9 cellular contexts compared by ENCODE assay signal in genomic region chr11:68383976-68384501, GRCh38.
DNase-seq lines count a peak whose midpoint lies in the region; ATAC-seq, FAIRE-seq and TF ChIP-seq lines count a peak whose summit lies in the region.
"Had no signal": no experiment of that assay in that cellular context is flagged by ENCODE, and none has a peak within 500 bp of the region (broad histone marks: within the 10 kb centered on the region; RNA-seq: fewer than 3 reads in every experiment).

No MANE protein-coding gene starts in this region.

- H4K20me1 ChIP-seq in HepG2 (ENCODE audit: insufficient read depth, low read length): peaks cover 23% of the 10 kb centered on the region

- 0 out of 4 replicates have a peak, but pooled peaks of 1 of the 2 experiments have one; percentile 12 for TF ChIP-seq POLR2A in HepG2 (IDR thresholded peaks at IDR 0.05; ENCODE audit: insufficient read depth in 1 of 2, low read depth in 2 of 2, low read length in 2 of 2)

- no peak overlapping the region for H3K9ac ChIP-seq in HepG2 (ENCODE audit: insufficient read depth, low read depth, low read length)

- BruUV-seq in HepG2 (replicated peaks; lab: Mats Ljungman, UMichigan): no TSS peak

- H3K79me2 ChIP-seq in HepG2 (ENCODE audit: insufficient read depth, low read length): peaks cover 34% of the 10 kb centered on the region

- no peak overlapping the region for H2AFZ ChIP-seq in HepG2 (ENCODE audit: low read length)

- no peaks in the 10 kb centered on the region for H3K27me3 ChIP-seq in HepG2 (ENCODE audit: control insufficient read depth in 1 of 2, insufficient read depth in 2 of 2, low read length in 2 of 2)

- no peaks in the 10 kb centered on the region for H3K9me3 ChIP-seq in HepG2 (ENCODE audit: low read length)

- TF ChIP-seq CTCF in HepG2 (CRISPR knock-in tag; IDR thresholded peaks at IDR 0.05): peak; percentile 89

- H3K27ac ChIP-seq in HepG2 (ENCODE audit: extremely low read length, insufficient read depth, low read length): no peak overlapping the region
- H3K27ac ChIP-seq: SK-N-MC had no signal

- intact Hi-C loops in HepG2 (cut with micrococcal nuclease; ENCODE audit: unreplicated experiment): no loop called here

- TF ChIP-seq RAD21 in HepG2 (CRISPR knock-in tag; IDR thresholded peaks at IDR 0.05): peak; percentile 91

- no peak for ATAC-seq in HepG2

- peaks cover 21 to 49% of the 10 kb centered on the region in 2 experiments; a peak in 4 of 5 replicates for H3K36me3 ChIP-seq in HepG2 (replicated peaks in 1 of 2; ENCODE audit: control insufficient read depth in 1 of 2, insufficient read depth in 2 of 2, low read length in 2 of 2)

- in situ Hi-C loops in HepG2 (cut with HindIII; ENCODE audit: extremely low pct_ligation_motif_present, low pct_unique_long_range_greater_than_20kb): loop anchor here (5.0 kb wide), 1 partner anchor 67 kb away; no protein-coding TSS in a partner anchor

- POLR2A ChIA-PET in HepG2 (lab: Yijun Ruan, JAX): interaction anchor here (4.9 kb wide), 1 partner anchor 86 kb away, joined by 54 read pairs; no protein-coding TSS in a partner anchor

- no CpG with 5 or more reads among the region's 9 CpGs for WGBS in HepG2 (ENCODE audit: low lambda C conversion rate)

- H3K4me3 ChIP-seq in HepG2 (replicated peaks in 1 of 3; ENCODE audit: insufficient read depth in 1 of 3, low read depth in 2 of 3, low read length in 3 of 3): no peak overlapping the region
- H3K4me3 ChIP-seq: SK-N-MC had no signal

- CTCF ChIA-PET in HepG2 (lab: Yijun Ruan, JAX; ENCODE audit: low intra/inter-chr PET ratio, low total read pairs): interaction anchor here (0.7 to 1.4 kb wide), 2 partner anchors 41 to 127 kb away, joined by 3 to 9 read pairs; no protein-coding TSS in a partner anchor

- H3K4me1 ChIP-seq in HepG2 (ENCODE audit: insufficient read depth, low read length): peaks cover 46% of the 10 kb centered on the region

- peak; percentile 37 for DNase-seq in COLO829 (ENCODE audit: low spot score)
- DNase-seq in HuH-7 (ENCODE audit: low spot score): peak; percentile 96
- DNase-seq in activated CD4-positive, CD25-positive, alpha-beta regulatory T cell treated with anti-CD3 and anti-CD28 coated beads, Interleukin-2, amount 50 U/mL, for 16 hours (ENCODE audit: low read depth, low spot score): peak; percentile 31
- peak; percentile 23 for DNase-seq in central memory CD4-positive, alpha-beta T cell
- DNase-seq in HepG2 (ENCODE audit: low spot score): peak; percentile 43
- peak; percentile 24 for DNase-seq in stimulated activated CD8-positive, alpha-beta memory T cell treated with anti-CD3 and anti-CD28 coated beads, Interleukin-12 subunit alpha, Interleukin-12 subunit beta, amount 100 ng/mL, for 4 hours (ENCODE audit: low read depth)
- no peak for DNase-seq in OCI-M2 (lab: John Stamatoyannopoulos, UW; ENCODE audit: unreplicated experiment)
- DNase-seq in GM19238 (ENCODE audit: insufficient read length, low spot score): no peak

- H3K4me2 ChIP-seq in HepG2 (ENCODE audit: low read depth, low read length): no peak overlapping the region

- TF ChIP-seq EP300 in HepG2 (IDR thresholded peaks at IDR 0.05; ENCODE audit: low read depth in 2 of 2, low read length in 2 of 2) (no peak), HepG2 (CRISPR knock-in tag; IDR thresholded peaks at IDR 0.05; ENCODE audit: borderline replicate concordance) (no peak)

- no peak for FAIRE-seq in HepG2 (lab: Jason Lieb, UNC)

TF ChIP-seq in HepG2, 621 proteins besides CTCF, POLR2A, EP300 and RAD21 (continues in another document):
- TF ChIP-seq PTBP1 (IDR thresholded peaks at IDR 0.05; ENCODE audit: low read depth, low read length, poor library complexity, severe bottlenecking) (no peak), ZNF567 (CRISPR knock-in tag; IDR thresholded peaks at IDR 0.05; ENCODE audit: borderline replicate concordance) (no peak), ZNF841 (CRISPR knock-in tag; IDR thresholded peaks at IDR 0.05; ENCODE audit: borderline replicate concordance) (no peak), SOX6 (IDR thresholded peaks at IDR 0.05) (no peak), SOX6 (CRISPR knock-in tag; IDR thresholded peaks at IDR 0.05) (no peak), ZNF572 (CRISPR knock-in tag; IDR thresholded peaks at IDR 0.05) (no peak), ETV5 (CRISPR knock-in tag; IDR thresholded peaks at IDR 0.05; ENCODE audit: borderline replicate concordance) (no peak), ZIK1 (CRISPR knock-in tag; IDR thresholded peaks at IDR 0.05; ENCODE audit: borderline replicate concordance, low read depth) (no peak), ZNF281 (CRISPR knock-in tag; IDR thresholded peaks at IDR 0.05; ENCODE audit: borderline replicate concordance) (0 out of 2 replicates have a peak, but pooled peaks have one; percentile 13), ZNF746 (CRISPR knock-in tag; IDR thresholded peaks at IDR 0.05) (no peak), CREBL2 (CRISPR knock-in tag; IDR thresholded peaks at IDR 0.05; ENCODE audit: borderline replicate concordance) (no peak), MBD4 (IDR thresholded peaks at IDR 0.05; ENCODE audit: borderline replicate concordance, low read length) (no peak), ZNF256 (CRISPR knock-in tag; conservative IDR thresholded peaks at IDR 0.05) (no peak), SALL1 (CRISPR knock-in tag; IDR thresholded peaks at IDR 0.05) (peak; percentile 56), ZSCAN29 (CRISPR knock-in tag; conservative IDR thresholded peaks at IDR 0.05) (no peak), ZNF382 (CRISPR knock-in tag; IDR thresholded peaks at IDR 0.05; ENCODE audit: borderline replicate concordance) (no peak), SMC3 (IDR thresholded peaks at IDR 0.05; ENCODE audit: low read length) (peak; percentile 41), CCDC6 (CRISPR knock-in tag; IDR thresholded peaks at IDR 0.05) (no peak), ZNF17 (CRISPR knock-in tag; IDR thresholded peaks at IDR 0.05) (no peak), TAF1 (CRISPR knock-in tag; IDR thresholded peaks at IDR 0.05) (no peak), ZNF879 (CRISPR knock-in tag; IDR thresholded peaks at IDR 0.05) (no peak), ZNF547 (CRISPR knock-in tag; IDR thresholded peaks at IDR 0.05) (no peak), ZFP37 (CRISPR knock-in tag; IDR thresholded peaks at IDR 0.05; ENCODE audit: borderline replicate concordance) (no peak), ZNF484 (CRISPR knock-in tag; IDR thresholded peaks at IDR 0.05; ENCODE audit: borderline replicate concordance, low read depth) (no peak), ESRRA (CRISPR knock-in tag; IDR thresholded peaks at IDR 0.05; ENCODE audit: low read depth) (no peak), POGZ (CRISPR knock-in tag; IDR thresholded peaks at IDR 0.05) (no peak)
- TF ChIP-seq, protein P1, sequence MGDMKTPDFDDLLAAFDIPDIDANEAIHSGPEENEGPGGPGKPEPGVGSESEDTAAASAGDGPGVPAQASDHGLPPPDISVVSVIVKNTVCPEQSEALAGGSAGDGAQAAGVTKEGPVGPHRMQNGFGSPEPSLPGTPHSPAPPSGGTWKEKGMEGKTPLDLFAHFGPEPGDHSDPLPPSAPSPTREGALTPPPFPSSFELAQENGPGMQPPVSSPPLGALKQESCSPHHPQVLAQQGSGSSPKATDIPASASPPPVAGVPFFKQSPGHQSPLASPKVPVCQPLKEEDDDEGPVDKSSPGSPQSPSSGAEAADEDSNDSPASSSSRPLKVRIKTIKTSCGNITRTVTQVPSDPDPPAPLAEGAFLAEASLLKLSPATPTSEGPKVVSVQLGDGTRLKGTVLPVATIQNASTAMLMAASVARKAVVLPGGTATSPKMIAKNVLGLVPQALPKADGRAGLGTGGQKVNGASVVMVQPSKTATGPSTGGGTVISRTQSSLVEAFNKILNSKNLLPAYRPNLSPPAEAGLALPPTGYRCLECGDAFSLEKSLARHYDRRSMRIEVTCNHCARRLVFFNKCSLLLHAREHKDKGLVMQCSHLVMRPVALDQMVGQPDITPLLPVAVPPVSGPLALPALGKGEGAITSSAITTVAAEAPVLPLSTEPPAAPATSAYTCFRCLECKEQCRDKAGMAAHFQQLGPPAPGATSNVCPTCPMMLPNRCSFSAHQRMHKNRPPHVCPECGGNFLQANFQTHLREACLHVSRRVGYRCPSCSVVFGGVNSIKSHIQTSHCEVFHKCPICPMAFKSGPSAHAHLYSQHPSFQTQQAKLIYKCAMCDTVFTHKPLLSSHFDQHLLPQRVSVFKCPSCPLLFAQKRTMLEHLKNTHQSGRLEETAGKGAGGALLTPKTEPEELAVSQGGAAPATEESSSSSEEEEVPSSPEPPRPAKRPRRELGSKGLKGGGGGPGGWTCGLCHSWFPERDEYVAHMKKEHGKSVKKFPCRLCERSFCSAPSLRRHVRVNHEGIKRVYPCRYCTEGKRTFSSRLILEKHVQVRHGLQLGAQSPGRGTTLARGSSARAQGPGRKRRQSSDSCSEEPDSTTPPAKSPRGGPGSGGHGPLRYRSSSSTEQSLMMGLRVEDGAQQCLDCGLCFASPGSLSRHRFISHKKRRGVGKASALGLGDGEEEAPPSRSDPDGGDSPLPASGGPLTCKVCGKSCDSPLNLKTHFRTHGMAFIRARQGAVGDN (CRISPR knock-in tag; IDR thresholded peaks at IDR 0.05): peak; percentile 60; the same call in 1 of the 2 replicates

Comparison
In these comparisons a context has a peak if more than half of its experiments do, and no peak if none do; other contexts are left out.
1. DNase-seq: peak in COLO829 (single experiment), HuH-7 (single experiment), activated CD4-positive, CD25-positive, alpha-beta regulatory T cell treated with anti-CD3 and anti-CD28 coated beads, Interleukin-2, amount 50 U/mL, for 16 hours (single experiment), central memory CD4-positive, alpha-beta T cell (single experiment), HepG2 (single experiment) and stimulated activated CD8-positive, alpha-beta memory T cell treated with anti-CD3 and anti-CD28 coated beads, Interleukin-12 subunit alpha, Interleukin-12 subunit beta, amount 100 ng/mL, for 4 hours (single experiment); none in OCI-M2 (single experiment) and GM19238 (single experiment).